2 cellular contexts compared by ENCODE assay signal in the genomic region with DNA sequence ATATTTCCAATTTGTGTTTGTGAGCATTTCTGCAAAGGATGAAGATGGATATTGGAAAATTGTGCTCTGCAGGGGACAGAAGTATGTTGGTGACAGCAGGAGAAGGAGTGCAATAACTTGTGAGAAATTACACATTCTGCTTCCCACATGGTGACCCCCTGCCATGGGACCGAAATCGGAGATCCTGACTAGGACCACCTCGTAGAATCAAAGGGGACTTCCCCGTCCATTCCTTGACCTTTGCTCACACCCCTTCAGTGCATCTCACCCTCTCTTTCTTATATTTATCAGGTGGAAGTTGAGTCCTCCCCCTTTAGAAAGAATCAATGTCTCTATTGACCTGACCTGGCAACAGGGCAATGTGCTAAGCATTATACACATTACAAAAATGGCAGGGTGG.
TF ChIP-seq lines count a peak whose summit lies in the region.

No MANE protein-coding gene starts in this region.

TF ChIP-seq in HepG2, 621 proteins besides CTCF, POLR2A, EP300 and RAD21 (continued from another document):
- TF ChIP-seq, protein P1, sequence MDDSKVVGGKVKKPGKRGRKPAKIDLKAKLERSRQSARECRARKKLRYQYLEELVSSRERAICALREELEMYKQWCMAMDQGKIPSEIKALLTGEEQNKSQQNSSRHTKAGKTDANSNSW (CRISPR knock-in tag; IDR thresholded peaks at IDR 0.05; ENCODE audit: borderline replicate concordance): no peak

TF ChIP-seq in H1, 55 proteins besides CTCF, POLR2A, EP300 and RAD21:
- TF ChIP-seq, protein P2, sequence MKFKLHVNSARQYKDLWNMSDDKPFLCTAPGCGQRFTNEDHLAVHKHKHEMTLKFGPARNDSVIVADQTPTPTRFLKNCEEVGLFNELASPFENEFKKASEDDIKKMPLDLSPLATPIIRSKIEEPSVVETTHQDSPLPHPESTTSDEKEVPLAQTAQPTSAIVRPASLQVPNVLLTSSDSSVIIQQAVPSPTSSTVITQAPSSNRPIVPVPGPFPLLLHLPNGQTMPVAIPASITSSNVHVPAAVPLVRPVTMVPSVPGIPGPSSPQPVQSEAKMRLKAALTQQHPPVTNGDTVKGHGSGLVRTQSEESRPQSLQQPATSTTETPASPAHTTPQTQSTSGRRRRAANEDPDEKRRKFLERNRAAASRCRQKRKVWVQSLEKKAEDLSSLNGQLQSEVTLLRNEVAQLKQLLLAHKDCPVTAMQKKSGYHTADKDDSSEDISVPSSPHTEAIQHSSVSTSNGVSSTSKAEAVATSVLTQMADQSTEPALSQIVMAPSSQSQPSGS (IDR thresholded peaks at IDR 0.05; ENCODE audit: low read length): no peak
- no peak for TF ChIP-seq CREB1 (IDR thresholded peaks at IDR 0.05)
- TF ChIP-seq GTF2F1 (IDR thresholded peaks at IDR 0.05; ENCODE audit: borderline replicate concordance, low read depth, low read length): no peak
- no peak for TF ChIP-seq RFX5 (IDR thresholded peaks at IDR 0.05; ENCODE audit: borderline replicate concordance, low read depth, low read length)
- TF ChIP-seq SIX5 (IDR thresholded peaks at IDR 0.05; ENCODE audit: low read depth, low read length): no peak
- TF ChIP-seq, protein P3, sequence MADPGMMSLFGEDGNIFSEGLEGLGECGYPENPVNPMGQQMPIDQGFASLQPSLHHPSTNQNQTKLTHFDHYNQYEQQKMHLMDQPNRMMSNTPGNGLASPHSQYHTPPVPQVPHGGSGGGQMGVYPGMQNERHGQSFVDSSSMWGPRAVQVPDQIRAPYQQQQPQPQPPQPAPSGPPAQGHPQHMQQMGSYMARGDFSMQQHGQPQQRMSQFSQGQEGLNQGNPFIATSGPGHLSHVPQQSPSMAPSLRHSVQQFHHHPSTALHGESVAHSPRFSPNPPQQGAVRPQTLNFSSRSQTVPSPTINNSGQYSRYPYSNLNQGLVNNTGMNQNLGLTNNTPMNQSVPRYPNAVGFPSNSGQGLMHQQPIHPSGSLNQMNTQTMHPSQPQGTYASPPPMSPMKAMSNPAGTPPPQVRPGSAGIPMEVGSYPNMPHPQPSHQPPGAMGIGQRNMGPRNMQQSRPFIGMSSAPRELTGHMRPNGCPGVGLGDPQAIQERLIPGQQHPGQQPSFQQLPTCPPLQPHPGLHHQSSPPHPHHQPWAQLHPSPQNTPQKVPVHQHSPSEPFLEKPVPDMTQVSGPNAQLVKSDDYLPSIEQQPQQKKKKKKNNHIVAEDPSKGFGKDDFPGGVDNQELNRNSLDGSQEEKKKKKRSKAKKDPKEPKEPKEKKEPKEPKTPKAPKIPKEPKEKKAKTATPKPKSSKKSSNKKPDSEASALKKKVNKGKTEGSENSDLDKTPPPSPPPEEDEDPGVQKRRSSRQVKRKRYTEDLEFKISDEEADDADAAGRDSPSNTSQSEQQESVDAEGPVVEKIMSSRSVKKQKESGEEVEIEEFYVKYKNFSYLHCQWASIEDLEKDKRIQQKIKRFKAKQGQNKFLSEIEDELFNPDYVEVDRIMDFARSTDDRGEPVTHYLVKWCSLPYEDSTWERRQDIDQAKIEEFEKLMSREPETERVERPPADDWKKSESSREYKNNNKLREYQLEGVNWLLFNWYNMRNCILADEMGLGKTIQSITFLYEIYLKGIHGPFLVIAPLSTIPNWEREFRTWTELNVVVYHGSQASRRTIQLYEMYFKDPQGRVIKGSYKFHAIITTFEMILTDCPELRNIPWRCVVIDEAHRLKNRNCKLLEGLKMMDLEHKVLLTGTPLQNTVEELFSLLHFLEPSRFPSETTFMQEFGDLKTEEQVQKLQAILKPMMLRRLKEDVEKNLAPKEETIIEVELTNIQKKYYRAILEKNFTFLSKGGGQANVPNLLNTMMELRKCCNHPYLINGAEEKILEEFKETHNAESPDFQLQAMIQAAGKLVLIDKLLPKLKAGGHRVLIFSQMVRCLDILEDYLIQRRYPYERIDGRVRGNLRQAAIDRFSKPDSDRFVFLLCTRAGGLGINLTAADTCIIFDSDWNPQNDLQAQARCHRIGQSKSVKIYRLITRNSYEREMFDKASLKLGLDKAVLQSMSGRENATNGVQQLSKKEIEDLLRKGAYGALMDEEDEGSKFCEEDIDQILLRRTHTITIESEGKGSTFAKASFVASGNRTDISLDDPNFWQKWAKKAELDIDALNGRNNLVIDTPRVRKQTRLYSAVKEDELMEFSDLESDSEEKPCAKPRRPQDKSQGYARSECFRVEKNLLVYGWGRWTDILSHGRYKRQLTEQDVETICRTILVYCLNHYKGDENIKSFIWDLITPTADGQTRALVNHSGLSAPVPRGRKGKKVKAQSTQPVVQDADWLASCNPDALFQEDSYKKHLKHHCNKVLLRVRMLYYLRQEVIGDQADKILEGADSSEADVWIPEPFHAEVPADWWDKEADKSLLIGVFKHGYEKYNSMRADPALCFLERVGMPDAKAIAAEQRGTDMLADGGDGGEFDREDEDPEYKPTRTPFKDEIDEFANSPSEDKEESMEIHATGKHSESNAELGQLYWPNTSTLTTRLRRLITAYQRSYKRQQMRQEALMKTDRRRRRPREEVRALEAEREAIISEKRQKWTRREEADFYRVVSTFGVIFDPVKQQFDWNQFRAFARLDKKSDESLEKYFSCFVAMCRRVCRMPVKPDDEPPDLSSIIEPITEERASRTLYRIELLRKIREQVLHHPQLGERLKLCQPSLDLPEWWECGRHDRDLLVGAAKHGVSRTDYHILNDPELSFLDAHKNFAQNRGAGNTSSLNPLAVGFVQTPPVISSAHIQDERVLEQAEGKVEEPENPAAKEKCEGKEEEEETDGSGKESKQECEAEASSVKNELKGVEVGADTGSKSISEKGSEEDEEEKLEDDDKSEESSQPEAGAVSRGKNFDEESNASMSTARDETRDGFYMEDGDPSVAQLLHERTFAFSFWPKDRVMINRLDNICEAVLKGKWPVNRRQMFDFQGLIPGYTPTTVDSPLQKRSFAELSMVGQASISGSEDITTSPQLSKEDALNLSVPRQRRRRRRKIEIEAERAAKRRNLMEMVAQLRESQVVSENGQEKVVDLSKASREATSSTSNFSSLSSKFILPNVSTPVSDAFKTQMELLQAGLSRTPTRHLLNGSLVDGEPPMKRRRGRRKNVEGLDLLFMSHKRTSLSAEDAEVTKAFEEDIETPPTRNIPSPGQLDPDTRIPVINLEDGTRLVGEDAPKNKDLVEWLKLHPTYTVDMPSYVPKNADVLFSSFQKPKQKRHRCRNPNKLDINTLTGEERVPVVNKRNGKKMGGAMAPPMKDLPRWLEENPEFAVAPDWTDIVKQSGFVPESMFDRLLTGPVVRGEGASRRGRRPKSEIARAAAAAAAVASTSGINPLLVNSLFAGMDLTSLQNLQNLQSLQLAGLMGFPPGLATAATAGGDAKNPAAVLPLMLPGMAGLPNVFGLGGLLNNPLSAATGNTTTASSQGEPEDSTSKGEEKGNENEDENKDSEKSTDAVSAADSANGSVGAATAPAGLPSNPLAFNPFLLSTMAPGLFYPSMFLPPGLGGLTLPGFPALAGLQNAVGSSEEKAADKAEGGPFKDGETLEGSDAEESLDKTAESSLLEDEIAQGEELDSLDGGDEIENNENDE (IDR thresholded peaks at IDR 0.05; ENCODE audit: insufficient replicate concordance, low read length): no peak
- no peak for TF ChIP-seq SUZ12 (IDR thresholded peaks at IDR 0.05; ENCODE audit: low read length)
- no peak for TF ChIP-seq TEAD4 (IDR thresholded peaks at IDR 0.05; ENCODE audit: low read depth, low read length)
- no peak for TF ChIP-seq BRCA1 (IDR thresholded peaks at IDR 0.05; ENCODE audit: low read depth, low read length)
- no peak for TF ChIP-seq EGR1 (IDR thresholded peaks at IDR 0.05; ENCODE audit: borderline replicate concordance, low read depth, low read length)
- TF ChIP-seq ASH2L (IDR thresholded peaks at IDR 0.05; ENCODE audit: low read length): no peak
- TF ChIP-seq, protein P4, sequence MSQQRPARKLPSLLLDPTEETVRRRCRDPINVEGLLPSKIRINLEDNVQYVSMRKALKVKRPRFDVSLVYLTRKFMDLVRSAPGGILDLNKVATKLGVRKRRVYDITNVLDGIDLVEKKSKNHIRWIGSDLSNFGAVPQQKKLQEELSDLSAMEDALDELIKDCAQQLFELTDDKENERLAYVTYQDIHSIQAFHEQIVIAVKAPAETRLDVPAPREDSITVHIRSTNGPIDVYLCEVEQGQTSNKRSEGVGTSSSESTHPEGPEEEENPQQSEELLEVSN (IDR thresholded peaks at IDR 0.05): no peak
- TF ChIP-seq BACH1 (IDR thresholded peaks at IDR 0.05; ENCODE audit: low read length): no peak
- TF ChIP-seq, protein P5, sequence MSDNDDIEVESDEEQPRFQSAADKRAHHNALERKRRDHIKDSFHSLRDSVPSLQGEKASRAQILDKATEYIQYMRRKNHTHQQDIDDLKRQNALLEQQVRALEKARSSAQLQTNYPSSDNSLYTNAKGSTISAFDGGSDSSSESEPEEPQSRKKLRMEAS (IDR thresholded peaks at IDR 0.05): no peak
- no peak for TF ChIP-seq POLR2AphosphoS5 (IDR thresholded peaks at IDR 0.05; ENCODE audit: low read depth, low read length)
- TF ChIP-seq TBP (IDR thresholded peaks at IDR 0.05; ENCODE audit: low read depth, low read length): no peak
- TF ChIP-seq CHD1 (IDR thresholded peaks at IDR 0.05; ENCODE audit: low read depth, low read length): no peak
- TF ChIP-seq, protein P6, sequence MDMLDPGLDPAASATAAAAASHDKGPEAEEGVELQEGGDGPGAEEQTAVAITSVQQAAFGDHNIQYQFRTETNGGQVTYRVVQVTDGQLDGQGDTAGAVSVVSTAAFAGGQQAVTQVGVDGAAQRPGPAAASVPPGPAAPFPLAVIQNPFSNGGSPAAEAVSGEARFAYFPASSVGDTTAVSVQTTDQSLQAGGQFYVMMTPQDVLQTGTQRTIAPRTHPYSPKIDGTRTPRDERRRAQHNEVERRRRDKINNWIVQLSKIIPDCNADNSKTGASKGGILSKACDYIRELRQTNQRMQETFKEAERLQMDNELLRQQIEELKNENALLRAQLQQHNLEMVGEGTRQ (IDR thresholded peaks at IDR 0.05; ENCODE audit: low read length): no peak
- TF ChIP-seq, protein P7, sequence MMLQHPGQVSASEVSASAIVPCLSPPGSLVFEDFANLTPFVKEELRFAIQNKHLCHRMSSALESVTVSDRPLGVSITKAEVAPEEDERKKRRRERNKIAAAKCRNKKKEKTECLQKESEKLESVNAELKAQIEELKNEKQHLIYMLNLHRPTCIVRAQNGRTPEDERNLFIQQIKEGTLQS (IDR thresholded peaks at IDR 0.05; ENCODE audit: insufficient read depth, low read depth, low read length): no peak
- no peak for TF ChIP-seq RXRA (IDR thresholded peaks at IDR 0.05; ENCODE audit: insufficient read depth, low read depth, low read length)
TF ChIP-seq in H1: peak in this region for 0.
